Comparison of ENCODE assay signal across 21 cellular contexts in genomic region chrX:130253916-130254315, GRCh38.
"Had no signal": no experiment of that assay in that cellular context is flagged by ENCODE, and none has a peak within 500 bp of the region (broad histone marks: within the 10 kb centered on the region; RNA-seq: fewer than 3 reads in every experiment).

No MANE protein-coding gene starts in this region.

- FAIRE-seq: islet of Langerhans had no signal

- H3K27ac ChIP-seq: epithelial cell of prostate, gastroesophageal sphincter, prostate gland, transverse colon, uterus had no signal

- H3K4me1 ChIP-seq: gastroesophageal sphincter, prostate gland, transverse colon, uterus had no signal

- H3K36me3 Mint-ChIP-seq: natural killer cell had no signal

- ATAC-seq: activated naive CD8-positive, alpha-beta T cell treated with anti-CD3 and anti-CD28 coated beads, Interleukin-2, amount 50 U/mL, for 24 hours; activated T-cell treated with anti-CD3 and anti-CD28 coated beads, Interleukin-2, amount 50 U/mL, for 72 hours; gastroesophageal sphincter; left ventricle myocardium superior; natural killer cell; stimulated activated naive B cell treated with anti-CD40 and anti-IgM and Interleukin-4, amounts not matched to agents 10 μg/mL and 1 μg/mL and 100 μg/mL, for 72 hours had no signal

- H3K4me3 ChIP-seq: gastroesophageal sphincter, prostate gland, transverse colon, uterus had no signal

- H3K36me3 ChIP-seq: prostate gland, transverse colon, uterus had no signal

- H3K4me1 Mint-ChIP-seq: brain had no signal

- H3K27me3 ChIP-seq: gastroesophageal sphincter, transverse colon, uterus had no signal

- H3K4me3 Mint-ChIP-seq: activated CD4-positive, alpha-beta memory T cell treated with anti-CD3 and anti-CD28 coated beads, Interleukin-2, amount 10 ng/mL, durations not matched to agents 7 days and 5 days; activated naive CD8-positive, alpha-beta T cell treated with anti-CD3 and anti-CD28 coated beads, Interleukin-2, amount 50 U/mL, for 24 hours; brain; natural killer cell; stimulated activated naive B cell treated with anti-CD40 and anti-IgM and Interleukin-4, amounts not matched to agents 10 μg/mL and 1 μg/mL and 100 μg/mL, for 72 hours had no signal

- H3K9me3 Mint-ChIP-seq: activated CD4-positive, alpha-beta memory T cell treated with anti-CD3 and anti-CD28 coated beads, Interleukin-2, amount 10 ng/mL, durations not matched to agents 7 days and 5 days; activated naive CD8-positive, alpha-beta T cell treated with anti-CD3 and anti-CD28 coated beads, Interleukin-2, amount 50 U/mL, for 24 hours; activated T-cell treated with anti-CD3 and anti-CD28 coated beads, Interleukin-2, amount 50 U/mL, for 72 hours; natural killer cell had no signal

- DNase-seq: activated CD4-positive, alpha-beta memory T cell treated with anti-CD3 and anti-CD28 coated beads, Interleukin-2, amount 10 ng/mL, durations not matched to agents 7 days and 5 days; activated CD4-positive, alpha-beta T cell treated with anti-CD3 and anti-CD28 coated beads for 48 hours; activated CD4-positive, CD25-positive, alpha-beta regulatory T cell; activated effector memory CD4-positive, alpha-beta T cell treated with Interleukin-2 at 50 U/mL for 16 hours; activated naive CD4-positive, alpha-beta T cell treated with anti-CD3 and anti-CD28 coated beads, Interleukin-2, amount 50 U/mL, for 16 hours; activated naive CD8-positive, alpha-beta T cell treated with anti-CD3 and anti-CD28 coated beads, Interleukin-2, amount 50 U/mL, for 24 hours; activated T-cell treated with anti-CD3 and anti-CD28 coated beads, Interleukin-2, amount 50 U/mL, for 72 hours; head of caudate nucleus; left ventricle myocardium superior; midbrain; natural killer cell; stimulated activated CD4-positive, alpha-beta T cell treated with anti-CD3 and anti-CD28 coated beads, Interleukin-2, amount 100 ng/mL, for 48 hours; stimulated activated CD8-positive, alpha-beta memory T cell treated with anti-CD3 and anti-CD28 coated beads, Interleukin-4, amount 100 ng/mL, for 48 hours; stimulated activated naive B cell treated with anti-CD40 and anti-IgM and Interleukin-4, amounts not matched to agents 10 μg/mL and 1 μg/mL and 100 μg/mL, for 72 hours; transverse colon; uterus had no signal

- H3K27me3 Mint-ChIP-seq: activated CD4-positive, alpha-beta memory T cell treated with anti-CD3 and anti-CD28 coated beads, Interleukin-2, amount 10 ng/mL, durations not matched to agents 7 days and 5 days; activated naive CD8-positive, alpha-beta T cell treated with anti-CD3 and anti-CD28 coated beads, Interleukin-2, amount 50 U/mL, for 24 hours; brain; stimulated activated naive B cell treated with anti-CD40 and anti-IgM and Interleukin-4, amounts not matched to agents 10 μg/mL and 1 μg/mL and 100 μg/mL, for 72 hours had no signal

- H3K27ac Mint-ChIP-seq: activated CD4-positive, alpha-beta memory T cell treated with anti-CD3 and anti-CD28 coated beads, Interleukin-2, amount 10 ng/mL, durations not matched to agents 7 days and 5 days; activated naive CD8-positive, alpha-beta T cell treated with anti-CD3 and anti-CD28 coated beads, Interleukin-2, amount 50 U/mL, for 24 hours; activated T-cell treated with anti-CD3 and anti-CD28 coated beads, Interleukin-2, amount 50 U/mL, for 72 hours; brain; natural killer cell; stimulated activated naive B cell treated with anti-CD40 and anti-IgM and Interleukin-4, amounts not matched to agents 10 μg/mL and 1 μg/mL and 100 μg/mL, for 72 hours had no signal

- H3K9me3 ChIP-seq: gastroesophageal sphincter, prostate gland, transverse colon, uterus had no signal
